In the genomic region with DNA sequence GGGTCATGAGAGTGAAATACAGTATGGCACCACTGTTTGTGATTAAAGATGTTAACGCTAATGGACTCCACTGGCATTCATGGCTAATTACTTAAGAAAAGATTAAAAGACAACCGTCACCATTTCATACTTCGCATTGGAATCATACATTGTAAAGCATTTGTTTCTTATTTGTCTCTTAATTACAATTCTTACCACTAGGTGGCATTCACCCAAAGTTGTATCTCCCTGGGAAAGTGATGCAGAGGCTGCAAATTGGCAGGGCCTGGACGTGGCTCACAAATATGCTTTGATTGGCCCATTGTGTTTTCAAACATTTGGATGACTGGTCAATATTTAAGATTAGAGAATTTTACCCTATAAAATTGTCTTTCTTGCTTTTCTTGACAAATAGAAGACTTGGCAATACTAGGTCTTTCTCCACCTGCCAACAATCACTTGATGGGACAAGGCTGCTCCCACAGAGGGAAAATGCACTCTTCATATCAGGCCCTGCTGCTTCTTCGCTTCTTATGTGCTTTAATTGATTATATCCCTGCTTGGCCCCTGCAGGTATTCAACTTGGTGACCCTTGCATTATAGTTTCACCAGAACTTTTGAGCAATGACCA, we compare ENCODE assay signal across 8 cellular contexts.
DNase-seq lines count a peak whose midpoint lies in the region; ATAC-seq, FAIRE-seq and TF ChIP-seq lines count a peak whose summit lies in the region.

No MANE protein-coding gene starts in this region.

- peak; percentile 63 for TF ChIP-seq CTCF in coronary artery (IDR thresholded peaks at IDR 0.05)
- TF ChIP-seq CTCF in lower lobe of right lung (IDR thresholded peaks at IDR 0.05), result peak; percentile 61

- H3K4me3 ChIP-seq in Karpas-422 (ENCODE audit: low read length) (no peak overlapping the region), coronary artery (no peak overlapping the region), lower lobe of right lung (no peak overlapping the region)

- H3K9me2 ChIP-seq in Karpas-422 (replicated peaks; ENCODE audit: insufficient read depth, low read length), result no peaks in the 10 kb centered on the region

- H3K36me3 ChIP-seq in Karpas-422 (ENCODE audit: insufficient read depth, low read length) (no peaks in the 10 kb centered on the region), lower lobe of right lung (no peaks in the 10 kb centered on the region)

- DNase-seq in COR-L47 (lab: John Stamatoyannopoulos, UW), result peak; percentile 6
- peak; percentile 80 for DNase-seq in Karpas-422
- DNase-seq in RCC 7860 (ENCODE audit: low spot score), result peak; percentile 50
- DNase-seq in coronary artery (ENCODE audit: low spot score), result no peak
- no peak for DNase-seq in lower lobe of right lung
- no peak for DNase-seq in GOT3 (lab: John Stamatoyannopoulos, UW)

- intact Hi-C loops in lower lobe of right lung (cut with DNase I), result loop anchor here (5.0 kb wide), 1 partner anchor 116 kb away; no protein-coding TSS in a partner anchor

- H3K79me2 ChIP-seq in Karpas-422 (ENCODE audit: low read length), result no peaks in the 10 kb centered on the region

- no peaks in the 10 kb centered on the region for H3K4me1 ChIP-seq in Karpas-422 (ENCODE audit: low read length)
- no peaks in the 10 kb centered on the region for H3K4me1 ChIP-seq in lower lobe of right lung

- no peak overlapping the region for H3K9ac ChIP-seq in Karpas-422 (ENCODE audit: low read length)

- H3K27me3 ChIP-seq in Karpas-422 (ENCODE audit: low read length) (no peaks in the 10 kb centered on the region), lower lobe of right lung (ENCODE audit: low read depth) (no peaks in the 10 kb centered on the region)

- peak; percentile 78 for FAIRE-seq in RCC 7860 (lab: Jason Lieb, UNC)

- no peaks in the 10 kb centered on the region for H4K20me1 ChIP-seq in Karpas-422 (ENCODE audit: insufficient read depth, low read depth, low read length)

- H3K27ac ChIP-seq in Karpas-422 (ENCODE audit: low read length) (no peak overlapping the region), coronary artery (no peak overlapping the region), lower lobe of right lung (no peak overlapping the region)

- H3K4me2 ChIP-seq in Karpas-422 (ENCODE audit: low read depth, low read length, poor library complexity, severe bottlenecking), result no peak overlapping the region

- ATAC-seq in GM18907 (IDR thresholded peaks at IDR 0.05; ENCODE audit: unreplicated experiment) (peak; percentile 65), lower lobe of right lung (peak; percentile 70 to 83), GM19023 (IDR thresholded peaks at IDR 0.05; ENCODE audit: unreplicated experiment) (no peak)

- H2AFZ ChIP-seq in Karpas-422 (ENCODE audit: low read length), result no peak overlapping the region

- H3K9me3 ChIP-seq in Karpas-422 (ENCODE audit: low read length), result no peaks in the 10 kb centered on the region
- no peaks in the 10 kb centered on the region for H3K9me3 ChIP-seq in lower lobe of right lung

Comparison
In these comparisons a context has a peak if more than half of its experiments do, and no peak if none do; other contexts are left out.
1. DNase-seq: peak in COR-L47 (single experiment), Karpas-422 (single experiment) and RCC 7860 (single experiment); none in coronary artery (single experiment), lower lobe of right lung (single experiment) and GOT3 (single experiment).